1 cellular context compared by ENCODE assay signal in the genomic region with DNA sequence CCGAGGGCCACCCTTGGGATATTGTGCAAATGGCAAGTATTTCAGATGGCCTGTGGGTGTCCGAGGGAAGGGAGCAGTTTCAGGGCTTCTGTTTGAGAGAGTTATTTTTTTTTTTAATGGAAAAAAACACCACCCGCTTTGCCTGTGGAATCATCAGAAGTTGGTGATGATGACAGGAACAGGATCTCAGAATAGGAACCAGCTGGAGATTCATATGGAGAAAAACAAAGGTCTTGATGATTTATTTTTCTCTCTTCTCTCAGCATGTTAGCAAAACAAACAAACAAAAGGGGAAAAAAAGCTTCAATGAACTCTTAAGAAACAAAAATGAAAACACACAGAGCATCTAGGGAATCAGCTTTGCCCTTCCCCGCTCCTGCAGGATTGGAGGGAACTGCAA.
TF ChIP-seq lines count a peak whose summit lies in the region.

No MANE protein-coding gene starts in this region.

TF ChIP-seq in endothelial cell of umbilical vein, 7 proteins besides CTCF, POLR2A, EP300 and RAD21 (continued from another document):
- TF ChIP-seq MYC (IDR thresholded peaks at IDR 0.05; ENCODE audit: low read depth, low read length) (no peak), POLR2AphosphoS5 (IDR thresholded peaks at IDR 0.05; ENCODE audit: insufficient read depth, low read depth, low read length) (no peak), JUN (IDR thresholded peaks at IDR 0.05; ENCODE audit: borderline replicate concordance, insufficient read depth, insufficient read length, low read depth) (no peak)
